8 cellular contexts compared by ENCODE assay signal in the genomic region with DNA sequence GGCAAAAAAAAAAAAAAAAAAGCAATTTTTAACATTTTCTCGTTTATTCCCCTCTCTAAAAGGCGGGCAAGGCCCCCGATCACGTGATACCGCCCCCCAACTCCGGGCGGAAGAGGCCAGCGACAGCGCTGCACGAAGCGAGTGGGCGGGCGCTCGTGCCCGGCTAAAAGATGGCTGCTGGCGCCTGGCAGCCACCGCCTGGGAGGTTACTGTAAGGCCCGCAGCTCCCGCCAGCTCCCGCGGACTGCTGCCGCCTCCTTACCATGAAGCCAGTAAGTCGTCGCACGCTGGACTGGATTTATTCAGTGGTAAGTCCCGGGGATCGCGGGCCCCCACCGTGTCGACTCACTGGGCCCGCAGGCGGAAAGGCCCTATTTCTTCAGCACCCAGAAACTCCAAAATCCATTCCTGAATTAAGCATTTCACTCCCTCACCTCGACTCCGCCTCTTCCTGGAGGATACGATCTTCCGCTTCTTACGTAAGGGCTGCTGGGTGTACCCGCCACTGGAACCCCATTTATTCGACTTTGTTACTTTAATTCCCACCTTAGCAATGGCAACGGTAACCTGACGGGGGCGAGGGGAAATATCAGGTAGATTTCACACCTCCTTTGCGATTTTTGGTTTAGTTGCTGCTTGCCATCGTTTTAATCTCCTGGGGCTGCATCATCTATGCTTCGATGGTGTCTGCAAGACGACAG. TPM values are rescaled to one million over a fixed set of nuclear protein-coding genes. Genes with fewer than 3 reads are reported as not detected.
DNase-seq lines count a peak whose midpoint lies in the region; ATAC-seq and TF ChIP-seq lines count a peak whose summit lies in the region.

A gene with protein sequence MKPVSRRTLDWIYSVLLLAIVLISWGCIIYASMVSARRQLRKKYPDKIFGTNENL (plus strand): TSS at position 156 of the 701 bp plus-strand sequence. CDS start 108 bp downstream, at position 264.
A gene (minus strand): TSS at position 415 of the 701 bp plus-strand sequence. CDS start 150 bp downstream, at position 265.

- TF ChIP-seq CTCF in DOHH2 (IDR thresholded peaks at IDR 0.05; ENCODE audit: low read depth, low read length, poor library complexity, severe bottlenecking), result no peak
- TF ChIP-seq CTCF in Peyer's patch (IDR thresholded peaks at IDR 0.05), result no peak

- peaks cover 22% of the 10 kb centered on the region; the same call in 1 of the 2 replicates for H4K20me1 ChIP-seq in DOHH2 (ENCODE audit: control insufficient read depth, insufficient read depth, low read depth, low read length)

- peak; percentile 60 to 87 for TF ChIP-seq POLR2A in Peyer's patch (IDR thresholded peaks at IDR 0.05)

- no peaks in the 10 kb centered on the region for H3K9me3 ChIP-seq in DOHH2 (ENCODE audit: control insufficient read depth, insufficient read depth, low read length)
- no peaks in the 10 kb centered on the region for H3K9me3 ChIP-seq in KOPT-K1 (ENCODE audit: insufficient read depth, low read length, poor library complexity, severe bottlenecking)
- no peaks in the 10 kb centered on the region for H3K9me3 ChIP-seq in Peyer's patch

- H3K27me3 ChIP-seq in DOHH2 (ENCODE audit: control insufficient read depth, low read length), result no peaks in the 10 kb centered on the region
- no peaks in the 10 kb centered on the region for H3K27me3 ChIP-seq in Peyer's patch

- no peaks in the 10 kb centered on the region for H3K9me2 ChIP-seq in DOHH2 (replicated peaks; ENCODE audit: control insufficient read depth, low read length)

- H3K4me3 Mint-ChIP-seq in activated T-cell treated with anti-CD3 and anti-CD28 coated beads, Interleukin-2, amount 50 U/mL, for 4 hours, result peak within 1 kb of the TSS; percentile 99

- H3K79me2 ChIP-seq in DOHH2 (ENCODE audit: control insufficient read depth, low read length), result peaks cover 82% of the 10 kb centered on the region

- H3K4me2 ChIP-seq in DOHH2 (ENCODE audit: low read length), result peak within 1 kb of the TSS; percentile 94

- no peaks in the 10 kb centered on the region for H3K9me3 Mint-ChIP-seq in activated T-cell treated with anti-CD3 and anti-CD28 coated beads, Interleukin-2, amount 50 U/mL, for 4 hours

- H3K27ac ChIP-seq in DOHH2 (ENCODE audit: low read depth, low read length) (peak within 1 kb of the TSS; percentile 92), KOPT-K1 (ENCODE audit: low read depth, low read length, poor library complexity, severe bottlenecking) (peak within 1 kb of the TSS; percentile 92), Peyer's patch (peak within 1 kb of the TSS; percentile 83 to 93 (median 91))

- H3K4me1 ChIP-seq in DOHH2 (ENCODE audit: control insufficient read depth, low read length), result peaks cover 20% of the 10 kb centered on the region
- peaks cover 0 to 24% (median 5%) of the 10 kb centered on the region in 4 donors for H3K4me1 ChIP-seq in Peyer's patch

- no peaks in the 10 kb centered on the region for H3K27me3 Mint-ChIP-seq in activated T-cell treated with anti-CD3 and anti-CD28 coated beads, Interleukin-2, amount 50 U/mL, for 4 hours (ENCODE audit: low read depth)

- DNase-seq in Peyer's patch (peak; percentile 86 to 95 (median 92)), myocyte (ENCODE audit: low read depth) (peak; percentile 90)
- peak; percentile 91 for DNase-seq in activated T-cell treated with anti-CD3 and anti-CD28 coated beads, Interleukin-2, amount 50 U/mL, for 4 hours
- DNase-seq in stimulated activated CD8-positive, alpha-beta memory T cell treated with anti-CD3 and anti-CD28 coated beads, Interleukin-7, amount 100 ng/mL, for 48 hours (ENCODE audit: extremely low read depth in 1 of 2, low read depth in 1 of 2), result peak; percentile 77 to 80

- peak within 1 kb of the TSS; percentile 88 for H3K4me3 ChIP-seq in DOHH2 (ENCODE audit: low read length)
- H3K4me3 ChIP-seq in Peyer's patch, result peak within 1 kb of the TSS; percentile 61 to 79 (median 74)

- ATAC-seq in GM21825 (IDR thresholded peaks at IDR 0.05; ENCODE audit: unreplicated experiment) (peak; percentile 72), esophagus mucosa (peak; percentile 94)
- ATAC-seq in activated T-cell treated with anti-CD3 and anti-CD28 coated beads, Interleukin-2, amount 50 U/mL, for 4 hours, result peak; percentile 64 to 69

- peaks cover 40% of the 10 kb centered on the region for H3K4me1 Mint-ChIP-seq in activated T-cell treated with anti-CD3 and anti-CD28 coated beads, Interleukin-2, amount 50 U/mL, for 4 hours (ENCODE audit: low read depth)

- H3F3A ChIP-seq in DOHH2 (ENCODE audit: control insufficient read depth, insufficient read depth), result peaks cover 11% of the 10 kb centered on the region

- H3K36me3 ChIP-seq in DOHH2 (ENCODE audit: control insufficient read depth, low read length) (peaks cover 48% of the 10 kb centered on the region), KOPT-K1 (ENCODE audit: insufficient read depth, low read length) (peaks cover 16% of the 10 kb centered on the region), Peyer's patch (no peaks in the 10 kb centered on the region)

- peaks cover 4% of the 10 kb centered on the region for H3K36me3 Mint-ChIP-seq in activated T-cell treated with anti-CD3 and anti-CD28 coated beads, Interleukin-2, amount 50 U/mL, for 4 hours (ENCODE audit: insufficient read depth)

RNA-seq across cellular contexts. Expression of the first gene that starts in this region (rescaled TPM):
- total RNA-seq in Peyer's patch (1 to 10 TPM in 3 of 4 donors, not detected in 1; 1.0 to 4.2 (median 3.2) TPM), esophagus mucosa (7.2 TPM), myocyte (6.2 and 6.5 TPM in 2 replicates)
- 1 to 10 TPM; 8.0 to 9.7 (median 9.3) TPM for total RNA-seq in activated T-cell treated with anti-CD3 and anti-CD28 coated beads, Interleukin-2, amount 50 U/mL, for 4 hours
- polyA plus RNA-seq in myocyte (2012), result 41.7 TPM

RNA-seq across cellular contexts. Expression of the second gene that starts in this region (rescaled TPM):
- 10 to 100 TPM; 14.9 to 22.0 (median 18.6) TPM for total RNA-seq in Peyer's patch
- total RNA-seq in activated T-cell treated with anti-CD3 and anti-CD28 coated beads, Interleukin-2, amount 50 U/mL, for 4 hours, result 10 to 100 TPM; 12.9 to 15.0 (median 14.8) TPM
- total RNA-seq in esophagus mucosa, result 8.8 TPM
- 23.4 and 24.6 TPM in 2 replicates for total RNA-seq in myocyte
- 6.7 TPM for polyA plus RNA-seq in myocyte (2012)

Comparison
In these comparisons a context has a peak if more than half of its experiments do, and no peak if none do; other contexts are left out.
1. Peak in every context shown above with its lines: DNase-seq, ATAC-seq, H3K4me3 ChIP-seq and H3K27ac ChIP-seq.